Comparison of ENCODE assay signal across 8 cellular contexts in the genomic region with DNA sequence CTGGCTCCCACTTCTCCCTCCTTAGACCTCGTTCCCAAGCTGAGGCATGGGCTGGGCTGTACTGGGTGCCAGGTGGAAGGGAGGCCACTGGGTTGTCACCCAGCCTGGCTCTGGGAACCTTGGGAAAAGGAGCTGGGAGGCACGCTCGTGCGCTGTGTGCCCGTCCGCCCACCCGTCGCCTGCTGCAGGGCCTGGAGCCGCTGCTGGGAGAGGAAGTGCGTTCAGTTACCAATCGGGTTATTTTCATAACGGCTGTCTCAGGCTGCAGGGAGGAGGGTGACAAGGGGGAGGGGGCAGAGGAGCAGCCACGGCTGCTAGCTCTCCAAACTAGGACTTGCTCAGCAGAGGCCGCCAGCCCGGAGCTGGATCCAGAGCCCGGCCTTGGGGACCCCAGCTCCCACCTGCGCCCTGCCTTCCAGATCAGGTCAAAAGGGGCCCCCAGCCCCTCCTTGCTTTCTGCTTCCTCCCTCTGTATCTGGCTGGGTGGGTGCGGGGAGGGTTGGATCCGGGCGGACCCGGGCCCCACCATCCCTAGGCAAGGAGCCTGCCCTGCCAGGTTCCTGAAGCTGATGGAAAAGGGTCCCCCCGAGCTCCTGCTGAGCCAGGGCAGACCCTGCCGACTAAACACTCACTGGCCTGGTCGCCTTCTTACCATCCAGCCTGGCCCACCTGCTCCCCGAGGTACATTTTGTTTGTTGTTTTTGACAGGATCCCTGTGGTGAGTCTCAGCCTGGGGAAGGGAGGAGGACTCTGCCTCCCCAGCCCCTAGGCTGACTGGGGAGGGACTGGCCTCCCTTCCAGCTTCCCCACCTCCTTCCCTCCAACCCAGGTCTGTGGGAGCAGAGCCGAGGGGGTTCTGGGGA. TPM values are rescaled to one million over a fixed set of nuclear protein-coding genes. Genes with fewer than 3 reads are reported as not detected.
DNase-seq lines count a peak whose midpoint lies in the region; ATAC-seq, FAIRE-seq and TF ChIP-seq lines count a peak whose summit lies in the region.

No MANE protein-coding gene starts in this region.

- peak overlapping the region in 1 of 3 donors; percentile 22 for H3K4me3 ChIP-seq in liver (ENCODE audit: low read depth in 1 of 3, low read length in 3 of 3)
- H3K4me3 ChIP-seq in HepG2 (replicated peaks in 1 of 3; ENCODE audit: insufficient read depth in 1 of 3, low read depth in 2 of 3, low read length in 3 of 3), result no peak overlapping the region

- 65% methylated on average over 26 of the region's 26 CpGs for WGBS in liver
- 97% methylated on average over 4 of the region's 26 CpGs for WGBS in HepG2 (ENCODE audit: low lambda C conversion rate)

- peaks cover 5% of the 10 kb centered on the region for H3K36me3 Mint-ChIP-seq in activated naive CD8-positive, alpha-beta T cell treated with anti-CD3 and anti-CD28 coated beads for 36 hours

- no peak for TF ChIP-seq EP300 in HepG2 (IDR thresholded peaks at IDR 0.05; ENCODE audit: low read depth in 2 of 2, low read length in 2 of 2)
- TF ChIP-seq EP300 in HepG2 (CRISPR knock-in tag; IDR thresholded peaks at IDR 0.05; ENCODE audit: borderline replicate concordance), result no peak

- intact Hi-C loops in HepG2 (cut with micrococcal nuclease; ENCODE audit: unreplicated experiment), result no loop called here

- no peaks in the 10 kb centered on the region for H3K36me3 ChIP-seq in liver (ENCODE audit: control insufficient read depth in 4 of 4, insufficient read depth in 3 of 4, low read depth in 1 of 4, low read length in 3 of 4)
- H3K36me3 ChIP-seq in HepG2 (replicated peaks in 1 of 2; ENCODE audit: control insufficient read depth in 1 of 2, insufficient read depth in 2 of 2, low read length in 2 of 2), result 0 out of 5 replicates have a peak, but pooled peaks cover 0 to 3% of the 10 kb centered on the region in 2 experiments

- POLR2A ChIA-PET in HepG2 (lab: Yijun Ruan, JAX), result no interaction called here

- FAIRE-seq in HepG2 (lab: Jason Lieb, UNC), result no peak

- TF ChIP-seq RAD21 in liver (IDR thresholded peaks at IDR 0.05) (no peak), HepG2 (CRISPR knock-in tag; IDR thresholded peaks at IDR 0.05) (no peak)

- no peaks in the 10 kb centered on the region for H3K27me3 Mint-ChIP-seq in activated naive CD8-positive, alpha-beta T cell treated with anti-CD3 and anti-CD28 coated beads for 36 hours

- ATAC-seq in HepG2 (no peak), HG03139 (IDR thresholded peaks at IDR 0.05; ENCODE audit: unreplicated experiment) (peak; percentile 84)

- H3K27ac ChIP-seq in liver (ENCODE audit: low read depth in 1 of 2, low read length in 2 of 2), result peak overlapping the region; percentile 64 to 78
- H3K27ac ChIP-seq in HepG2 (ENCODE audit: extremely low read length, insufficient read depth, low read length), result no peak overlapping the region

- H3K4me3 Mint-ChIP-seq in activated naive CD8-positive, alpha-beta T cell treated with anti-CD3 and anti-CD28 coated beads for 36 hours, result peak overlapping the region; percentile 78

- CTCF ChIA-PET in HepG2 (lab: Yijun Ruan, JAX; ENCODE audit: low intra/inter-chr PET ratio, low total read pairs), result no interaction called here

- in situ Hi-C loops in HepG2 (cut with HindIII; ENCODE audit: extremely low pct_ligation_motif_present, low pct_unique_long_range_greater_than_20kb), result no loop called here

- BruUV-seq in HepG2 (replicated peaks; lab: Mats Ljungman, UMichigan), result no TSS peak

- peak overlapping the region; percentile 91 for H3K27ac Mint-ChIP-seq in activated naive CD8-positive, alpha-beta T cell treated with anti-CD3 and anti-CD28 coated beads for 36 hours

- TF ChIP-seq CTCF in liver (IDR thresholded peaks at IDR 0.05; ENCODE audit: low read depth, low read length, missing input control) (no peak), HepG2 (CRISPR knock-in tag; IDR thresholded peaks at IDR 0.05) (no peak)

- H3K9ac ChIP-seq in liver (ENCODE audit: low read depth in 1 of 2, low read length in 2 of 2), result peak overlapping the region; percentile 56 to 60
- no peak overlapping the region for H3K9ac ChIP-seq in HepG2 (ENCODE audit: insufficient read depth, low read depth, low read length)

- H3K9me3 ChIP-seq in liver (ENCODE audit: control insufficient read depth in 4 of 4, low read length in 3 of 4) (no peaks in the 10 kb centered on the region), HepG2 (ENCODE audit: low read length) (no peaks in the 10 kb centered on the region)

- H3K4me2 ChIP-seq in HepG2 (ENCODE audit: low read depth, low read length), result no peak overlapping the region

- no peak overlapping the region for H2AFZ ChIP-seq in HepG2 (ENCODE audit: low read length)

- H3K9me3 Mint-ChIP-seq in activated naive CD8-positive, alpha-beta T cell treated with anti-CD3 and anti-CD28 coated beads for 36 hours, result no peaks in the 10 kb centered on the region

- peaks cover 0 to 19% (median 11%) of the 10 kb centered on the region in 4 donors for H3K4me1 ChIP-seq in liver (ENCODE audit: control insufficient read depth in 4 of 4, insufficient read depth in 4 of 4, low read length in 3 of 4)
- H3K4me1 ChIP-seq in HepG2 (ENCODE audit: insufficient read depth, low read length), result peaks cover 12% of the 10 kb centered on the region

- TF ChIP-seq POLR2A in HepG2 (IDR thresholded peaks at IDR 0.05; ENCODE audit: insufficient read depth in 1 of 2, low read depth in 2 of 2, low read length in 2 of 2), result no peak

- no peaks in the 10 kb centered on the region for H4K20me1 ChIP-seq in HepG2 (ENCODE audit: insufficient read depth, low read length)

- H3K27me3 ChIP-seq in liver (ENCODE audit: control insufficient read depth in 4 of 4, insufficient read depth in 4 of 4, low read length in 3 of 4) (no peaks in the 10 kb centered on the region), HepG2 (ENCODE audit: control insufficient read depth in 1 of 2, insufficient read depth in 2 of 2, low read length in 2 of 2) (no peaks in the 10 kb centered on the region)

- H3K79me2 ChIP-seq in HepG2 (ENCODE audit: insufficient read depth, low read length), result no peaks in the 10 kb centered on the region

- H3K4me1 Mint-ChIP-seq in activated naive CD8-positive, alpha-beta T cell treated with anti-CD3 and anti-CD28 coated beads for 36 hours, result peaks cover 55% of the 10 kb centered on the region

- DNase-seq in HepG2 (ENCODE audit: low spot score) (no peak), SHP77 (lab: John Stamatoyannopoulos, UW) (peak; percentile 74 to 85), hippocampal formation (lab: John Stamatoyannopoulos, UW) (peak; percentile 30 to 40), cerebellum (ENCODE audit: low spot score) (no peak)
- DNase-seq in activated naive CD8-positive, alpha-beta T cell treated with anti-CD3 and anti-CD28 coated beads for 36 hours, result peak; percentile 76
- peak; percentile 55 for DNase-seq in stimulated activated CD4-positive, alpha-beta T cell treated with anti-CD3 and anti-CD28 coated beads, Interleukin-12 subunit alpha, Interleukin-12 subunit beta, amount 100 ng/mL, for 4 hours

RNA-seq across cellular contexts. Expression of a gene that starts 14.3 kb away (rescaled TPM):
- total RNA-seq in liver, result 10 to 100 TPM; 15.5 to 24.3 TPM
- 10 to 100 TPM in 1 of 2 donors, 1 to 10 TPM in 1; 4.6 to 13.3 TPM for polyA plus RNA-seq in liver
- total RNA-seq in HepG2 (2016; rRNA removed; fragmentation: Illumina TruSeq; extraction: Trizol), result 14.6 and 20.7 TPM in 2 replicates
- 11.9 and 13.2 TPM in 2 replicates for total RNA-seq in HepG2 (2016; cell fraction: cytosol; rRNA removed; fragmentation: Illumina TruSeq; extraction: Trizol; ENCODE audit: low read depth)
- 11.6 and 19.8 TPM in 2 replicates for total RNA-seq in HepG2 (2016; cell fraction: insoluble cytoplasmic fraction; rRNA removed; fragmentation: Illumina TruSeq; extraction: Trizol)
- total RNA-seq in HepG2 (2016; cell fraction: membrane; rRNA removed; fragmentation: Illumina TruSeq; extraction: Trizol), result 26.9 and 29.6 TPM in 2 replicates
- 18.5 and 22.1 TPM in 2 replicates for total RNA-seq in HepG2 (2016; cell fraction: nucleus; rRNA removed; fragmentation: Illumina TruSeq; extraction: Trizol)
- 15.8 and 17.6 TPM in 2 replicates for polyA plus RNA-seq in HepG2 (2011; rRNA removed)
- polyA plus RNA-seq in HepG2 (2011; cell fraction: cytosol; rRNA removed), result 8.8 and 15.2 TPM in 2 replicates
- 108 and 162 TPM in 2 replicates for polyA plus RNA-seq in HepG2 (2011; cell fraction: nucleus; rRNA removed)
- 11.6 and 19.4 TPM in 2 replicates for polyA plus RNA-seq in HepG2 (2012)
- 18.6 and 18.8 TPM in 2 replicates for polyA plus RNA-seq in HepG2 (2016; cell fraction: cytosol; fragmentation: Illumina TruSeq; extraction: Trizol; ENCODE audit: low read depth)
- 21.9 and 30.3 TPM in 2 replicates for polyA plus RNA-seq in HepG2 (2016; cell fraction: insoluble cytoplasmic fraction; fragmentation: Illumina TruSeq; extraction: Trizol; ENCODE audit: low read depth)
- 44.5 and 49.9 TPM in 2 replicates for polyA plus RNA-seq in HepG2 (2016; cell fraction: membrane; fragmentation: Illumina TruSeq; extraction: Trizol; ENCODE audit: low read depth)
- 65.9 and 71.9 TPM in 2 replicates for polyA plus RNA-seq in HepG2 (2016; cell fraction: nucleus; fragmentation: Illumina TruSeq; extraction: Trizol; ENCODE audit: insufficient read depth, low read depth)
- 43.2 and 71.9 TPM in 2 replicates for polyA minus RNA-seq in HepG2 (2011; rRNA and poly(A)+ RNA removed; ENCODE audit: low replicate concordance)
- 12.3 and 14.8 TPM in 2 replicates for polyA minus RNA-seq in HepG2 (2011; cell fraction: cytosol; rRNA and poly(A)+ RNA removed)
- polyA minus RNA-seq in HepG2 (2011; cell fraction: nucleus; rRNA and poly(A)+ RNA removed), result 15.9 and 16.9 TPM in 2 replicates
- total RNA-seq in activated naive CD8-positive, alpha-beta T cell treated with anti-CD3 and anti-CD28 coated beads for 36 hours, result 100 to 1,000 TPM in 1 of 2 experiments, 10 to 100 TPM in 1; 100.0 to 101 TPM
- total RNA-seq in cerebellum, result 48.1 TPM

RNA-seq across cellular contexts. Expression of a gene that starts 20.0 kb away (rescaled TPM):
- 10 to 100 TPM in 1 of 2 donors, 1 to 10 TPM in 1; 2.3 to 41.8 TPM for total RNA-seq in liver
- polyA plus RNA-seq in liver, result 10 to 100 TPM in 1 of 2 donors, 1 to 10 TPM in 1; 9.3 to 17.8 TPM
- 149 and 312 TPM in 2 replicates for total RNA-seq in HepG2 (2016; rRNA removed; fragmentation: Illumina TruSeq; extraction: Trizol)
- total RNA-seq in HepG2 (2016; cell fraction: cytosol; rRNA removed; fragmentation: Illumina TruSeq; extraction: Trizol; ENCODE audit: low read depth), result 310 and 356 TPM in 2 replicates
- 138 and 308 TPM in 2 replicates for total RNA-seq in HepG2 (2016; cell fraction: insoluble cytoplasmic fraction; rRNA removed; fragmentation: Illumina TruSeq; extraction: Trizol)
- 284 and 347 TPM in 2 replicates for total RNA-seq in HepG2 (2016; cell fraction: membrane; rRNA removed; fragmentation: Illumina TruSeq; extraction: Trizol)
- 197 and 254 TPM in 2 replicates for total RNA-seq in HepG2 (2016; cell fraction: nucleus; rRNA removed; fragmentation: Illumina TruSeq; extraction: Trizol)
- 355 and 407 TPM in 2 replicates for polyA plus RNA-seq in HepG2 (2011; rRNA removed)
- polyA plus RNA-seq in HepG2 (2011; cell fraction: cytosol; rRNA removed), result 510 and 850 TPM in 2 replicates
- 205 and 210 TPM in 2 replicates for polyA plus RNA-seq in HepG2 (2011; cell fraction: nucleus; rRNA removed)
- polyA plus RNA-seq in HepG2 (2012), result 127 and 170 TPM in 2 replicates
- 699 and 772 TPM in 2 replicates for polyA plus RNA-seq in HepG2 (2016; cell fraction: cytosol; fragmentation: Illumina TruSeq; extraction: Trizol; ENCODE audit: low read depth)
- polyA plus RNA-seq in HepG2 (2016; cell fraction: insoluble cytoplasmic fraction; fragmentation: Illumina TruSeq; extraction: Trizol; ENCODE audit: low read depth), result 298 and 351 TPM in 2 replicates
- polyA plus RNA-seq in HepG2 (2016; cell fraction: membrane; fragmentation: Illumina TruSeq; extraction: Trizol; ENCODE audit: low read depth), result 584 and 631 TPM in 2 replicates
- 829 and 892 TPM in 2 replicates for polyA plus RNA-seq in HepG2 (2016; cell fraction: nucleus; fragmentation: Illumina TruSeq; extraction: Trizol; ENCODE audit: insufficient read depth, low read depth)
- 1.3 and 126 TPM in 2 replicates for polyA minus RNA-seq in HepG2 (2011; rRNA and poly(A)+ RNA removed; ENCODE audit: low replicate concordance)
- polyA minus RNA-seq in HepG2 (2011; cell fraction: cytosol; rRNA and poly(A)+ RNA removed), result 66.8 and 86.0 TPM in 2 replicates
- polyA minus RNA-seq in HepG2 (2011; cell fraction: nucleus; rRNA and poly(A)+ RNA removed), result 18.5 and 19.3 TPM in 2 replicates
- 1 to 10 TPM; 3.4 to 3.6 TPM for total RNA-seq in activated naive CD8-positive, alpha-beta T cell treated with anti-CD3 and anti-CD28 coated beads for 36 hours
- total RNA-seq in cerebellum, result 46.8 TPM

RNA-seq across cellular contexts. Expression of a gene that starts 30.1 kb away (rescaled TPM):
- total RNA-seq in liver, result under 1 TPM; 0.08 to 0.09 TPM
- polyA plus RNA-seq in liver, result not detected
- 0.13 TPM in 1 of 2 replicates, not detected in the other for total RNA-seq in HepG2 (2016; rRNA removed; fragmentation: Illumina TruSeq; extraction: Trizol)
- not detected in 2 replicates for total RNA-seq in HepG2 (2016; cell fraction: cytosol; rRNA removed; fragmentation: Illumina TruSeq; extraction: Trizol; ENCODE audit: low read depth)
- total RNA-seq in HepG2 (2016; cell fraction: insoluble cytoplasmic fraction; rRNA removed; fragmentation: Illumina TruSeq; extraction: Trizol), result 0.11 TPM in 1 of 2 replicates, not detected in the other
- total RNA-seq in HepG2 (2016; cell fraction: membrane; rRNA removed; fragmentation: Illumina TruSeq; extraction: Trizol), result 0.15 TPM in 1 of 2 replicates, not detected in the other
- total RNA-seq in HepG2 (2016; cell fraction: nucleus; rRNA removed; fragmentation: Illumina TruSeq; extraction: Trizol), result 0.25 TPM in 1 of 2 replicates, not detected in the other
- polyA plus RNA-seq in HepG2 (2011; rRNA removed), result 0.21 and 0.22 TPM in 2 replicates
- 0.12 and 0.19 TPM in 2 replicates for polyA plus RNA-seq in HepG2 (2011; cell fraction: cytosol; rRNA removed)
- polyA plus RNA-seq in HepG2 (2011; cell fraction: nucleus; rRNA removed), result 0.43 and 0.85 TPM in 2 replicates
- polyA plus RNA-seq in HepG2 (2012), result 0.27 TPM in 1 of 2 replicates, not detected in the other
- polyA plus RNA-seq in HepG2 (2016; cell fraction: cytosol; fragmentation: Illumina TruSeq; extraction: Trizol; ENCODE audit: low read depth), result 0.08 TPM in 1 of 2 replicates, not detected in the other
- polyA plus RNA-seq in HepG2 (2016; cell fraction: insoluble cytoplasmic fraction; fragmentation: Illumina TruSeq; extraction: Trizol; ENCODE audit: low read depth), result 0.15 TPM in 1 of 2 replicates, not detected in the other
- polyA plus RNA-seq in HepG2 (2016; cell fraction: membrane; fragmentation: Illumina TruSeq; extraction: Trizol; ENCODE audit: low read depth), result 0.21 TPM in 1 of 2 replicates, not detected in the other
- 0.41 TPM in 1 of 2 replicates, not detected in the other for polyA plus RNA-seq in HepG2 (2016; cell fraction: nucleus; fragmentation: Illumina TruSeq; extraction: Trizol; ENCODE audit: insufficient read depth, low read depth)
- polyA minus RNA-seq in HepG2 (2011; rRNA and poly(A)+ RNA removed; ENCODE audit: low replicate concordance), result 0.58 and 0.90 TPM in 2 replicates
- polyA minus RNA-seq in HepG2 (2011; cell fraction: cytosol; rRNA and poly(A)+ RNA removed), result not detected in 2 replicates
- 0.50 and 0.52 TPM in 2 replicates for polyA minus RNA-seq in HepG2 (2011; cell fraction: nucleus; rRNA and poly(A)+ RNA removed)
- total RNA-seq in activated naive CD8-positive, alpha-beta T cell treated with anti-CD3 and anti-CD28 coated beads for 36 hours, result under 1 TPM in 1 of 2 experiments, not detected in 1; 0.14 TPM
- total RNA-seq in cerebellum, result 2.6 TPM

Comparison
In these comparisons a context has a peak if more than half of its experiments do, and no peak if none do; other contexts are left out.
1. DNase-seq: peak in SHP77 (2 of 2), activated naive CD8-positive, alpha-beta T cell treated with anti-CD3 and anti-CD28 coated beads for 36 hours (single experiment), hippocampal formation (2 of 2) and stimulated activated CD4-positive, alpha-beta T cell treated with anti-CD3 and anti-CD28 coated beads, Interleukin-12 subunit alpha, Interleukin-12 subunit beta, amount 100 ng/mL, for 4 hours (single experiment); none in HepG2 (single experiment) and cerebellum (single experiment).